In the genomic region with DNA sequence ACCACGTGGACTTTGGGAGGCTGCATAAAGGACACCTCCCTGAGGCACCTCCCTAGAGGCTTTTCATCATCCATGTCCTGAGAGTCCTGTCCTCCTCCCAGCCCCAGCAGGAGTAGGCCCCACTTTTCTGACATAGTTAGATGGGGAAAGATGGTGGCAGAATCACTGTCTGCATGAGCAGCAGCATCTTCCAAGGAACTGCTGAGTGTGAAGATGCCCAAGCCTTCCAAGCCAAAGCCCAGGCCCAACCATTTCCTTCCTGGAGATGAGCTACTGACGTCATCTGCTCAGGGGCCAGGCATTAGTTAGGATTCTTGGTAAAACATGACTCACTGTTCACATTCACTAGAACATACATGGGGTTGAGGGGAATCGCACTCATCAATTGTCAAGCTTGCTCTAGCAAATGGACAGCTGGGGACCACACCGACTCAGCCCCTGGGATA, we compare ENCODE assay signal across 9 cellular contexts. TPM values are rescaled to one million over a fixed set of nuclear protein-coding genes. Genes with fewer than 3 reads are reported as not detected.
DNase-seq lines count a peak whose midpoint lies in the region; ATAC-seq, FAIRE-seq and TF ChIP-seq lines count a peak whose summit lies in the region.
"Had no signal": no experiment of that assay in that cellular context is flagged by ENCODE, and none has a peak within 500 bp of the region (broad histone marks: within the 10 kb centered on the region; RNA-seq: fewer than 3 reads in every experiment).

No MANE protein-coding gene starts in this region.

- H3K27ac Mint-ChIP-seq in astrocyte (ENCODE audit: unreplicated experiment) (peak overlapping the region; percentile 53), WTC11 (no peak overlapping the region)

- TF ChIP-seq CTCF in DND-41 (IDR thresholded peaks at IDR 0.05; ENCODE audit: borderline replicate concordance, extremely low read depth, low read length, poor library complexity, severe bottlenecking) (no peak), astrocyte (IDR thresholded peaks at IDR 0.05; ENCODE audit: insufficient read depth, low read depth, low read length) (no peak), osteoblast (IDR thresholded peaks at IDR 0.05; ENCODE audit: extremely low read depth, low read depth, low read length) (no peak), body of pancreas (IDR thresholded peaks at IDR 0.05) (no peak), WTC11 (IDR thresholded peaks at IDR 0.05) (no peak)

- H3K4me3 ChIP-seq in DND-41 (ENCODE audit: low read depth in 1 of 2, low read length in 2 of 2) (no peak overlapping the region), MG63 (no peak overlapping the region), astrocyte (ENCODE audit: insufficient read depth, low read depth, low read length) (no peak overlapping the region), osteoblast (ENCODE audit: insufficient read depth, low read length) (no peak overlapping the region), body of pancreas (no peak overlapping the region)

- no peak overlapping the region for H3K27ac ChIP-seq in DND-41 (ENCODE audit: low read length)
- no peak overlapping the region for H3K27ac ChIP-seq in astrocyte (ENCODE audit: low read depth, low read length)
- H3K27ac ChIP-seq in osteoblast (ENCODE audit: low read depth, low read length) = peak overlapping the region; percentile 67
- H3K27ac ChIP-seq in body of pancreas = no peak overlapping the region

- H3K27me3 Mint-ChIP-seq in astrocyte (ENCODE audit: low read depth, unreplicated experiment) = peaks cover 31% of the 10 kb centered on the region
- peaks cover 3% of the 10 kb centered on the region; the same call in 1 of the 2 replicates for H3K27me3 Mint-ChIP-seq in WTC11 (ENCODE audit: low read depth)

- no peak for DNase-seq in DND-41
- DNase-seq in MG63 = peak; percentile 86
- peak; percentile 84 for DNase-seq in astrocyte (ENCODE audit: low read depth)
- DNase-seq in osteoblast (ENCODE audit: insufficient read length, low spot score, missing footprints) = peak; percentile 98
- no peak for DNase-seq in NCI-H345 (lab: John Stamatoyannopoulos, UW)
- DNase-seq in body of pancreas = no peak
- DNase-seq in WTC11 (ENCODE audit: low spot score) = no peak
- DNase-seq: NCI-H524 treated with DMSO at 0.1 percent for 48 hours had no signal

- H3K79me2 ChIP-seq in DND-41 (ENCODE audit: insufficient read depth, low read length) = no peaks in the 10 kb centered on the region
- no peaks in the 10 kb centered on the region for H3K79me2 ChIP-seq in astrocyte (ENCODE audit: insufficient read depth, low read length)
- H3K79me2 ChIP-seq in osteoblast (ENCODE audit: insufficient read depth, low read length) = no peaks in the 10 kb centered on the region

- H3K36me3 ChIP-seq in DND-41 (ENCODE audit: insufficient read depth, low read length) (no peaks in the 10 kb centered on the region), MG63 (peaks cover 17% of the 10 kb centered on the region), astrocyte (ENCODE audit: insufficient read depth, low read length) (no peaks in the 10 kb centered on the region), osteoblast (ENCODE audit: insufficient read depth, low read length) (peaks cover 9% of the 10 kb centered on the region), body of pancreas (replicated peaks in 1 of 2; ENCODE audit: insufficient read depth in 1 of 2, low read depth in 2 of 2) (no peaks in the 10 kb centered on the region)

- H3K9me3 ChIP-seq in DND-41 (ENCODE audit: insufficient read depth, low read length, severe bottlenecking) = no peaks in the 10 kb centered on the region
- no peaks in the 10 kb centered on the region for H3K9me3 ChIP-seq in MG63
- H3K9me3 ChIP-seq in astrocyte (ENCODE audit: insufficient read depth, low read depth, low read length) = no peaks in the 10 kb centered on the region
- no peaks in the 10 kb centered on the region for H3K9me3 ChIP-seq in osteoblast (ENCODE audit: low read depth, low read length)
- H3K9me3 ChIP-seq in body of pancreas = no peaks in the 10 kb centered on the region

- ATAC-seq in DND-41 (ENCODE audit: insufficient read depth, low read depth) = peak; percentile 22; the same call in 1 of the 3 replicates
- no peak for ATAC-seq in GM18909 (IDR thresholded peaks at IDR 0.05; ENCODE audit: poor library complexity, unreplicated experiment)
- ATAC-seq in body of pancreas = no peak
- ATAC-seq in WTC11 = no peak

- WGBS in body of pancreas, 2 donors = 84 to 85% methylated on average over 2 to 4 of the region's 4 CpGs

- TF ChIP-seq POLR2A in body of pancreas (IDR thresholded peaks at IDR 0.05) = no peak

- CTCF ChIA-PET in WTC11 (lab: Charles Lee) = interaction anchor here (0.5 to 3.5 kb wide), 6 partner anchors 24 to 101 kb away, joined by 3 to 29 read pairs (median 4); a partner anchor contains a TSS

- H3K9me3 Mint-ChIP-seq in astrocyte (ENCODE audit: unreplicated experiment) (no peaks in the 10 kb centered on the region), WTC11 (no peaks in the 10 kb centered on the region)

- H2AFZ ChIP-seq in DND-41 (ENCODE audit: low read depth, low read length) (no peak overlapping the region), astrocyte (ENCODE audit: low read depth, low read length) (no peak overlapping the region), osteoblast (ENCODE audit: low read length) (peak overlapping the region; percentile 48)

- H3K4me2 ChIP-seq in DND-41 (ENCODE audit: insufficient read depth, low read length) = no peak overlapping the region
- peak overlapping the region; percentile 8 for H3K4me2 ChIP-seq in astrocyte (ENCODE audit: low read length)
- peak overlapping the region; percentile 10 for H3K4me2 ChIP-seq in osteoblast (ENCODE audit: insufficient read depth, low read length)

- POLR2A ChIA-PET in WTC11 (lab: Charles Lee) = no interaction called here

- no peaks in the 10 kb centered on the region for H4K20me1 ChIP-seq in DND-41 (ENCODE audit: insufficient read depth, low read length)
- no peaks in the 10 kb centered on the region for H4K20me1 ChIP-seq in astrocyte (ENCODE audit: insufficient read depth, low read length)
- peaks cover 13% of the 10 kb centered on the region for H4K20me1 ChIP-seq in osteoblast (ENCODE audit: insufficient read depth, low read length)

- peaks cover 20% of the 10 kb centered on the region for H3K36me3 Mint-ChIP-seq in astrocyte (ENCODE audit: low read depth, unreplicated experiment)
- no peaks in the 10 kb centered on the region for H3K36me3 Mint-ChIP-seq in WTC11

- H3K27me3 ChIP-seq in DND-41 (ENCODE audit: insufficient read depth, low read length, poor library complexity) (peaks cover 5% of the 10 kb centered on the region), MG63 (no peaks in the 10 kb centered on the region), astrocyte (ENCODE audit: insufficient read depth, low read length) (no peaks in the 10 kb centered on the region), osteoblast (ENCODE audit: insufficient read depth, low read length) (no peaks in the 10 kb centered on the region), body of pancreas (no peaks in the 10 kb centered on the region)

- no peaks in the 10 kb centered on the region for H3K4me1 ChIP-seq in DND-41 (ENCODE audit: insufficient read depth, low read length)
- H3K4me1 ChIP-seq in astrocyte (ENCODE audit: insufficient read depth, low read length) = peaks cover 12% of the 10 kb centered on the region
- H3K4me1 ChIP-seq in osteoblast (ENCODE audit: insufficient read depth, low read length) = peaks cover 21% of the 10 kb centered on the region
- H3K4me1 ChIP-seq in body of pancreas = no peaks in the 10 kb centered on the region

- H3K4me1 Mint-ChIP-seq in astrocyte (ENCODE audit: low read depth, unreplicated experiment) (peaks cover 7% of the 10 kb centered on the region), WTC11 (no peaks in the 10 kb centered on the region)

- peak; percentile 58 for FAIRE-seq in astrocyte (lab: Jason Lieb, UNC)

- H3K9ac ChIP-seq in DND-41 (ENCODE audit: low read depth, low read length) (no peak overlapping the region), astrocyte (ENCODE audit: low read length) (no peak overlapping the region)

- H3K4me3 Mint-ChIP-seq in astrocyte (ENCODE audit: unreplicated experiment) (no peak overlapping the region), WTC11 (no peak overlapping the region)

- intact Hi-C loops in body of pancreas (cut with DNase I) = no loop called here

TF ChIP-seq in WTC11, 78 proteins besides CTCF, POLR2A, EP300 and RAD21:
- TF ChIP-seq TEAD4 (CRISPR knock-in tag; IDR thresholded peaks at IDR 0.05) (no peak), NR2C2 (CRISPR knock-in tag; IDR thresholded peaks at IDR 0.05) (no peak), TP53 (CRISPR knock-in tag; IDR thresholded peaks at IDR 0.05) (no peak), ZNF423 (CRISPR knock-in tag; IDR thresholded peaks at IDR 0.05) (no peak), NFE2L1 (CRISPR knock-in tag; IDR thresholded peaks at IDR 0.05) (no peak)

RNA-seq across cellular contexts. Expression of a gene that starts 37.3 kb away (rescaled TPM):
- total RNA-seq in MG63 (2014; rRNA removed; shearing (Covaris generic); ENCODE audit: low replicate concordance) = 14.7 and 15.9 TPM in 2 replicates
- total RNA-seq in astrocyte = 6.1 and 6.6 TPM in 2 replicates
- total RNA-seq in osteoblast = 30.4 and 32.2 TPM in 2 replicates
- 1 to 10 TPM; 1.3 to 3.1 TPM for total RNA-seq in body of pancreas
- 0.76 to 1.3 TPM (median 0.76 TPM) in 3 replicates for total RNA-seq in WTC11 (2021)

RNA-seq across cellular contexts. Expression of a gene that starts 47.8 kb away (rescaled TPM):
- 30.5 and 31.5 TPM in 2 replicates for total RNA-seq in MG63 (2014; rRNA removed; shearing (Covaris generic); ENCODE audit: low replicate concordance)
- 76.3 and 92.2 TPM in 2 replicates for total RNA-seq in astrocyte
- 39.8 and 41.3 TPM in 2 replicates for total RNA-seq in osteoblast
- total RNA-seq in body of pancreas = 10 to 100 TPM; 26.2 to 26.7 TPM
- 89.9 to 111 TPM (median 94.7 TPM) in 3 replicates for total RNA-seq in WTC11 (2021)

Comparison
In these comparisons a context has a peak if more than half of its experiments do, and no peak if none do; other contexts are left out.
1. DNase-seq: peak in MG63 (single experiment), astrocyte (single experiment) and osteoblast (single experiment); none in DND-41 (single experiment), NCI-H345 (single experiment), body of pancreas (0 of 4) and WTC11 (single experiment).